ENCODE assay signal across 8 cellular contexts in genomic region chr14:100064609-100065160, GRCh38. TPM values are rescaled to one million over a fixed set of nuclear protein-coding genes. Genes with fewer than 3 reads are reported as not detected.
DNase-seq lines count a peak whose midpoint lies in the region; ATAC-seq and TF ChIP-seq lines count a peak whose summit lies in the region.
"Not testable (repeated sequence)": the region's sequence is repeated elsewhere in the genome, so short reads cannot be mapped to it uniquely, and the experiment has no call there.

No MANE protein-coding gene starts in this region.

- peaks cover 96% of the 10 kb centered on the region for H3K4me1 Mint-ChIP-seq in activated T-cell treated with anti-CD3 and anti-CD28 coated beads, Interleukin-2, amount 50 U/mL, for 4 hours (ENCODE audit: low read depth)
- H3K4me1 Mint-ChIP-seq in naive thymus-derived CD8-positive, alpha-beta T cell: peaks cover 38 to 83% (median 73%) of the 10 kb centered on the region in 4 donors

- H3K4me3 Mint-ChIP-seq in activated T-cell treated with anti-CD3 and anti-CD28 coated beads, Interleukin-2, amount 50 U/mL, for 4 hours: peak overlapping the region; percentile 83
- H3K4me3 Mint-ChIP-seq in naive thymus-derived CD8-positive, alpha-beta T cell: peak overlapping the region; percentile 86 to 100 (median 98)

- not testable (repeated sequence) for H3K27me3 ChIP-seq in esophagus squamous epithelium, transverse colon

- peaks cover 15 to 67% (median 18%) of the 10 kb centered on the region in 3 donors for H3K4me1 ChIP-seq in esophagus squamous epithelium
- peaks cover 0 to 15% (median 0%) of the 10 kb centered on the region in 4 donors for H3K4me1 ChIP-seq in transverse colon

- TF ChIP-seq EP300 in transverse colon (IDR thresholded peaks at IDR 0.05; ENCODE audit: low read depth): not testable (repeated sequence)

- peak overlapping the region; percentile 93 to 100 (median 99) for H3K27ac Mint-ChIP-seq in naive thymus-derived CD8-positive, alpha-beta T cell

- H3K36me3 ChIP-seq in esophagus squamous epithelium, transverse colon: not testable (repeated sequence)

- not testable (repeated sequence) for H3K9me3 ChIP-seq in esophagus squamous epithelium, transverse colon

- not testable (repeated sequence) for H3K36me3 Mint-ChIP-seq in activated T-cell treated with anti-CD3 and anti-CD28 coated beads, Interleukin-2, amount 50 U/mL, for 4 hours (ENCODE audit: insufficient read depth)
- H3K36me3 Mint-ChIP-seq in naive thymus-derived CD8-positive, alpha-beta T cell: peaks cover 15 to 36% (median 34%) of the 10 kb centered on the region in 3 donors

- H3K27me3 Mint-ChIP-seq in activated T-cell treated with anti-CD3 and anti-CD28 coated beads, Interleukin-2, amount 50 U/mL, for 4 hours (ENCODE audit: low read depth); naive thymus-derived CD8-positive, alpha-beta T cell: not testable (repeated sequence)

- not testable (repeated sequence) for TF ChIP-seq POLR2A in esophagus squamous epithelium (IDR thresholded peaks at IDR 0.05); transverse colon (IDR thresholded peaks at IDR 0.05)

- peak overlapping the region; percentile 54 for H3K4me3 ChIP-seq in GM12864 (ENCODE audit: low read depth, low read length)
- not testable (repeated sequence) for H3K4me3 ChIP-seq in esophagus squamous epithelium, transverse colon

- not testable (repeated sequence) for DNase-seq in GM12864 (ENCODE audit: low read depth); activated T-cell treated with anti-CD3 and anti-CD28 coated beads, Interleukin-2, amount 50 U/mL, for 4 hours; esophagus squamous epithelium (lab: John Stamatoyannopoulos, UW); naive thymus-derived CD8-positive, alpha-beta T cell; transverse colon
- peak; percentile 15 for DNase-seq in RPMI8226

- not testable (repeated sequence) for H3K9me3 Mint-ChIP-seq in activated T-cell treated with anti-CD3 and anti-CD28 coated beads, Interleukin-2, amount 50 U/mL, for 4 hours; naive thymus-derived CD8-positive, alpha-beta T cell

- intact Hi-C loops in esophagus squamous epithelium (cut with DNase I); transverse colon (cut with DNase I; ENCODE audit: low total_unique reads): not testable (repeated sequence)

- in situ Hi-C loops in transverse colon (cut with MboI; ENCODE audit: low pct_ligation_motif_present in 1 of 4, low pct_unique_long_range_greater_than_20kb in 1 of 4, low sequenced_read_pairs in 3 of 4): not testable (repeated sequence)

- WGBS in esophagus squamous epithelium, 2 donors: 67 to 85% methylated on average over 11 of the region's 11 CpGs
- 65% methylated on average over 11 of the region's 11 CpGs; no CpG with 5 or more reads in 1 of the 2 donors for WGBS in transverse colon (ENCODE audit: low coverage in 1 of 2), 2 donors

- POLR2A ChIA-PET in naive thymus-derived CD8-positive, alpha-beta T cell (lab: Charles Lee): interaction anchor here (0.6 to 59.1 kb wide), 17 partner anchors 9 to 1759 kb away, joined by 3 to 2215 read pairs (median 4); partner anchors contain the start of genes CCDC85C and EVL

- TF ChIP-seq CTCF in GM12864 (IDR thresholded peaks at IDR 0.05; ENCODE audit: low read depth, low read length, missing control alignments); esophagus squamous epithelium (IDR thresholded peaks at IDR 0.05); transverse colon (IDR thresholded peaks at IDR 0.05): not testable (repeated sequence)

- ATAC-seq in GM21529 (IDR thresholded peaks at IDR 0.05; ENCODE audit: unreplicated experiment) (peak; percentile 6), HG03432 (IDR thresholded peaks at IDR 0.05; ENCODE audit: unreplicated experiment) (peak; percentile 10)
- not testable (repeated sequence) for ATAC-seq in activated T-cell treated with anti-CD3 and anti-CD28 coated beads, Interleukin-2, amount 50 U/mL, for 4 hours; naive thymus-derived CD8-positive, alpha-beta T cell

- peak overlapping the region; percentile 9 to 90 (median 74) for H3K27ac ChIP-seq in esophagus squamous epithelium
- peak overlapping the region; percentile 61 to 82 (median 74) for H3K27ac ChIP-seq in transverse colon

RNA-seq across cellular contexts. Expression of gene EVL, which starts 0.5 kb away (rescaled TPM):
- total RNA-seq in activated T-cell treated with anti-CD3 and anti-CD28 coated beads, Interleukin-2, amount 50 U/mL, for 4 hours: 100 to 1,000 TPM in 2 of 3 donors, 10 to 100 TPM in 1; 79.4 to 112 (median 107) TPM
- total RNA-seq in esophagus squamous epithelium (10 to 100 TPM; 20.0 to 61.2 (median 25.8) TPM), transverse colon (10 to 100 TPM; 22.8 to 86.4 (median 45.2) TPM)
- total RNA-seq in naive thymus-derived CD8-positive, alpha-beta T cell: 1,000 to 10,000 TPM; 1,491 to 1,493 TPM
- polyA plus RNA-seq in naive thymus-derived CD8-positive, alpha-beta T cell: 100 to 1,000 TPM; 111 to 153 (median 148) TPM

Comparison
In these comparisons a context has a peak if more than half of its experiments do, and no peak if none do; other contexts are left out.
1. RNA of gene EVL, which starts 0.5 kb away (total RNA-seq): 1,491 to 1,493 TPM in naive thymus-derived CD8-positive, alpha-beta T cell; 79.4 to 112 TPM in activated T-cell treated with anti-CD3 and anti-CD28 coated beads, Interleukin-2, amount 50 U/mL, for 4 hours, 22.8 to 86.4 TPM in transverse colon and 20.0 to 61.2 TPM in esophagus squamous epithelium; every median in the first group is over 10 times any median in the second.